27 cellular contexts compared by ENCODE assay signal in genomic region chr1:236213534-236213933, GRCh38.
"Had no signal": no experiment of that assay in that cellular context is flagged by ENCODE, and none has a peak within 500 bp of the region (broad histone marks: within the 10 kb centered on the region; RNA-seq: fewer than 3 reads in every experiment).

No MANE protein-coding gene starts in this region.

- H3K9me3 Mint-ChIP-seq: nephron; neural progenitor cell; stimulated activated effector memory CD8-positive, alpha-beta T cell treated with anti-CD3 and anti-CD28 coated beads, Interleukin-12 subunit alpha, Interleukin-12 subunit beta, amount 100 ng/mL, for 72 hours; stimulated activated naive B cell treated with anti-CD40 and anti-IgM and Interleukin-4, amounts not matched to agents 10 μg/mL and 1 μg/mL and 100 μg/mL, for 72 hours; stimulated activated naive CD8-positive, alpha-beta T cell treated with anti-CD3 and anti-CD28 coated beads, Interleukin-15, Interleukin-2, amounts not matched to agents 100 ng/mL and 50 ng/mL, for 24 hours had no signal

- H3K9me3 ChIP-seq: ovary, psoas muscle, right lobe of liver, sigmoid colon, stomach, thoracic aorta, thyroid gland, tibial nerve, upper lobe of left lung, vagina had no signal

- H3K9ac ChIP-seq: neural progenitor cell, parathyroid adenoma had no signal

- H3K4me1 Mint-ChIP-seq: nephron; neural progenitor cell; stimulated activated effector memory CD8-positive, alpha-beta T cell treated with anti-CD3 and anti-CD28 coated beads, Interleukin-12 subunit alpha, Interleukin-12 subunit beta, amount 100 ng/mL, for 72 hours; stimulated activated naive B cell treated with anti-CD40 and anti-IgM and Interleukin-4, amounts not matched to agents 10 μg/mL and 1 μg/mL and 100 μg/mL, for 72 hours had no signal

- H3K27ac Mint-ChIP-seq: nephron; neural progenitor cell; progenitor cell of endocrine pancreas; stimulated activated effector memory CD8-positive, alpha-beta T cell treated with anti-CD3 and anti-CD28 coated beads, Interleukin-12 subunit alpha, Interleukin-12 subunit beta, amount 100 ng/mL, for 72 hours; stimulated activated naive B cell treated with anti-CD40 and anti-IgM and Interleukin-4, amounts not matched to agents 10 μg/mL and 1 μg/mL and 100 μg/mL, for 72 hours; stimulated activated naive CD8-positive, alpha-beta T cell treated with anti-CD3 and anti-CD28 coated beads, Interleukin-15, Interleukin-2, amounts not matched to agents 100 ng/mL and 50 ng/mL, for 24 hours had no signal

- H3K36me3 ChIP-seq: neural progenitor cell, ovary, thyroid gland, vagina had no signal

- H3K4me2 ChIP-seq: neural progenitor cell had no signal

- H3K4me1 ChIP-seq: neural progenitor cell, parathyroid adenoma, psoas muscle, right lobe of liver, sigmoid colon, stomach, thyroid gland, tibial nerve, upper lobe of left lung, vagina had no signal

- ATAC-seq: psoas muscle; right cardiac atrium; right lobe of liver; stimulated activated effector memory CD8-positive, alpha-beta T cell treated with anti-CD3 and anti-CD28 coated beads, Interleukin-12 subunit alpha, Interleukin-12 subunit beta, amount 100 ng/mL, for 72 hours; stimulated activated naive B cell treated with anti-CD40 and anti-IgM and Interleukin-4, amounts not matched to agents 10 μg/mL and 1 μg/mL and 100 μg/mL, for 72 hours had no signal

- H3K4me3 ChIP-seq: neural progenitor cell, ovary, psoas muscle, right lobe of liver, sigmoid colon, stomach, thoracic aorta, thyroid gland, tibial nerve, upper lobe of left lung, vagina had no signal

- DNase-seq: occipital lobe; ovary; posterior cingulate gyrus; psoas muscle; right cardiac atrium; right lobe of liver; sigmoid colon; small intestine; stimulated activated CD4-positive, alpha-beta T cell treated with anti-CD3 and anti-CD28 coated beads, Interleukin-15, amount 100 ng/mL, for 24 hours; stimulated activated CD4-positive, alpha-beta T cell treated with anti-CD3 and anti-CD28 coated beads, Interleukin-2, amount 100 ng/mL, for 24 hours; stimulated activated CD4-positive, alpha-beta T cell treated with anti-CD3 and anti-CD28 coated beads, Interleukin-2, amount 100 ng/mL, for 48 hours; stimulated activated CD4-positive, alpha-beta T cell treated with anti-CD3 and anti-CD28 coated beads, Interleukin-4, amount 100 ng/mL, for 24 hours; stimulated activated naive B cell treated with anti-CD40 and anti-IgM and Interleukin-4, amounts not matched to agents 10 μg/mL and 1 μg/mL and 100 μg/mL, for 72 hours; stimulated activated naive CD4-positive, alpha-beta T cell treated with Interleukin-2 at 50 U/mL for 16 hours; stomach; thyroid gland; trophoblast cell; upper lobe of left lung had no signal

- H3K27ac ChIP-seq: neural progenitor cell, ovary, parathyroid adenoma, psoas muscle, right lobe of liver, sigmoid colon, stomach, thoracic aorta, thyroid gland, tibial nerve, upper lobe of left lung, vagina had no signal

- H3K4me3 Mint-ChIP-seq: nephron; neural progenitor cell; stimulated activated effector memory CD8-positive, alpha-beta T cell treated with anti-CD3 and anti-CD28 coated beads, Interleukin-12 subunit alpha, Interleukin-12 subunit beta, amount 100 ng/mL, for 72 hours; stimulated activated naive B cell treated with anti-CD40 and anti-IgM and Interleukin-4, amounts not matched to agents 10 μg/mL and 1 μg/mL and 100 μg/mL, for 72 hours; stimulated activated naive CD8-positive, alpha-beta T cell treated with anti-CD3 and anti-CD28 coated beads, Interleukin-15, Interleukin-2, amounts not matched to agents 100 ng/mL and 50 ng/mL, for 24 hours had no signal

- H3K27me3 Mint-ChIP-seq: progenitor cell of endocrine pancreas; stimulated activated naive B cell treated with anti-CD40 and anti-IgM and Interleukin-4, amounts not matched to agents 10 μg/mL and 1 μg/mL and 100 μg/mL, for 72 hours; stimulated activated naive CD8-positive, alpha-beta T cell treated with anti-CD3 and anti-CD28 coated beads, Interleukin-15, Interleukin-2, amounts not matched to agents 100 ng/mL and 50 ng/mL, for 24 hours had no signal

- H3K27me3 ChIP-seq: neural progenitor cell, ovary, right lobe of liver, sigmoid colon, stomach, thyroid gland, tibial nerve, upper lobe of left lung, vagina had no signal

- H3K79me2 ChIP-seq: parathyroid adenoma had no signal

- H2AFZ ChIP-seq: neural progenitor cell, parathyroid adenoma had no signal
